In genomic region chr17:50423553-50424159, GRCh38 we compare ENCODE assay signal across 1 cellular context.
TF ChIP-seq lines count a peak whose summit lies in the region.

No MANE protein-coding gene starts in this region.

TF ChIP-seq in HepG2, 621 proteins besides CTCF, POLR2A, EP300 and RAD21 (continued from another document and continues in another):
- no peak for TF ChIP-seq ZNF142 (CRISPR knock-in tag; IDR thresholded peaks at IDR 0.05)
- no peak for TF ChIP-seq ARNT (IDR thresholded peaks at IDR 0.05)
- TF ChIP-seq U2AF1 (optimal IDR thresholded peaks at IDR 0.05; ENCODE audit: low read depth, low read length), result no peak
- 0 out of 2 replicates have a peak, but pooled peaks have one; percentile 83 for TF ChIP-seq ZNF570 (CRISPR knock-in tag; IDR thresholded peaks at IDR 0.05; ENCODE audit: borderline replicate concordance)
- no peak for TF ChIP-seq ATF7 (IDR thresholded peaks at IDR 0.05)
- no peak for TF ChIP-seq ATF7 (CRISPR knock-in tag; IDR thresholded peaks at IDR 0.05)
- TF ChIP-seq ZEB1 (IDR thresholded peaks at IDR 0.05; ENCODE audit: insufficient replicate concordance, low read depth), result no peak
- TF ChIP-seq TBX3 (IDR thresholded peaks at IDR 0.05; ENCODE audit: borderline replicate concordance), result peak; percentile 32; the same call in 1 of the 2 replicates
- TF ChIP-seq ZBTB44 (CRISPR knock-in tag; IDR thresholded peaks at IDR 0.05), result no peak
- no peak for TF ChIP-seq SMARCE1 (IDR thresholded peaks at IDR 0.05; ENCODE audit: borderline replicate concordance)
- TF ChIP-seq ZNF180 (CRISPR knock-in tag; IDR thresholded peaks at IDR 0.05; ENCODE audit: borderline replicate concordance, low read depth), result no peak
- TF ChIP-seq JUND (CRISPR knock-in tag; IDR thresholded peaks at IDR 0.05), result 0 out of 2 replicates have a peak, but pooled peaks have one; percentile 62
- no peak for TF ChIP-seq ZNF207 (IDR thresholded peaks at IDR 0.05; ENCODE audit: borderline replicate concordance)
- 0 out of 2 replicates have a peak, but pooled peaks have one; percentile 40 for TF ChIP-seq ZNF354B (CRISPR knock-in tag; IDR thresholded peaks at IDR 0.05)
- no peak for TF ChIP-seq ZNF367 (CRISPR knock-in tag; IDR thresholded peaks at IDR 0.05; ENCODE audit: borderline replicate concordance)
- TF ChIP-seq ZNF577 (CRISPR knock-in tag; IDR thresholded peaks at IDR 0.05; ENCODE audit: borderline replicate concordance, low read depth), result peak; percentile 31; the same call in 1 of the 2 replicates
- peak; percentile 55; the same call in 1 of the 2 replicates for TF ChIP-seq KMT2B (CRISPR knock-in tag; IDR thresholded peaks at IDR 0.05)
- peak; percentile 40; the same call in 1 of the 2 replicates for TF ChIP-seq ZNF3 (CRISPR knock-in tag; IDR thresholded peaks at IDR 0.05)
- no peak for TF ChIP-seq HOXA7 (CRISPR knock-in tag; IDR thresholded peaks at IDR 0.05)
- peak; percentile 100 for TF ChIP-seq ONECUT2 (CRISPR knock-in tag; IDR thresholded peaks at IDR 0.05)
- TF ChIP-seq, protein P1, sequence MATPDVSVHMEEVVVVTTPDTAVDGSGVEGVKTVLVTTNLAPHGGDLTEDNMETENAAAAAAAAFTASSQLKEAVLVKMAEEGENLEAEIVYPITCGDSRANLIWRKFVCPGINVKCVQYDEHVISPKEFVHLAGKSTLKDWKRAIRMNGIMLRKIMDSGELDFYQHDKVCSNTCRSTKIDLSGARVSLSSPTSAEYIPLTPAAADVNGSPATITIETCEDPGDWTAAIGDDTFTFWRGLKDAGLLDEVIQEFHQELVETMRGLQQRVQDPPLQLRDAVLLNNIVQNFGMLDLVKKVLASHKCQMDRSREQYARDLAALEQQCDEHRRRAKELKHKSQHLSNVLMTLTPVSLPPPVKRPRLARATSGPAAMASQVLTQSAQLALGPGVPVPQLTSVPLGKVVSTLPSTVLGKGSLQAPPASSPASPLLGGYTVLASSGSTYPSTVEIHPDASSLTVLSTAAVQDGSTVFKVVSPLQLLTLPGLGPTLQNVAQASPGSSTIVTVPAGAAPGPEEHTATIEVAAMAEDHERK (CRISPR knock-in tag; IDR thresholded peaks at IDR 0.05; ENCODE audit: low read depth), result no peak
- TF ChIP-seq IKZF1 (IDR thresholded peaks at IDR 0.05), result no peak
- no peak for TF ChIP-seq XRCC5 (optimal IDR thresholded peaks at IDR 0.05; ENCODE audit: low read length)
- peak; percentile 82 for TF ChIP-seq HOMEZ (CRISPR knock-in tag; IDR thresholded peaks at IDR 0.05; ENCODE audit: low read depth)
- TF ChIP-seq, protein P2, sequence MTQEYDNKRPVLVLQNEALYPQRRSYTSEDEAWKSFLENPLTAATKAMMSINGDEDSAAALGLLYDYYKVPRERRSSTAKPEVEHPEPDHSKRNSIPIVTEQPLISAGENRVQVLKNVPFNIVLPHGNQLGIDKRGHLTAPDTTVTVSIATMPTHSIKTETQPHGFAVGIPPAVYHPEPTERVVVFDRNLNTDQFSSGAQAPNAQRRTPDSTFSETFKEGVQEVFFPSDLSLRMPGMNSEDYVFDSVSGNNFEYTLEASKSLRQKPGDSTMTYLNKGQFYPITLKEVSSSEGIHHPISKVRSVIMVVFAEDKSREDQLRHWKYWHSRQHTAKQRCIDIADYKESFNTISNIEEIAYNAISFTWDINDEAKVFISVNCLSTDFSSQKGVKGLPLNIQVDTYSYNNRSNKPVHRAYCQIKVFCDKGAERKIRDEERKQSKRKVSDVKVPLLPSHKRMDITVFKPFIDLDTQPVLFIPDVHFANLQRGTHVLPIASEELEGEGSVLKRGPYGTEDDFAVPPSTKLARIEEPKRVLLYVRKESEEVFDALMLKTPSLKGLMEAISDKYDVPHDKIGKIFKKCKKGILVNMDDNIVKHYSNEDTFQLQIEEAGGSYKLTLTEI (CRISPR knock-in tag; conservative IDR thresholded peaks at IDR 0.05), result no peak
- TF ChIP-seq, protein P3, sequence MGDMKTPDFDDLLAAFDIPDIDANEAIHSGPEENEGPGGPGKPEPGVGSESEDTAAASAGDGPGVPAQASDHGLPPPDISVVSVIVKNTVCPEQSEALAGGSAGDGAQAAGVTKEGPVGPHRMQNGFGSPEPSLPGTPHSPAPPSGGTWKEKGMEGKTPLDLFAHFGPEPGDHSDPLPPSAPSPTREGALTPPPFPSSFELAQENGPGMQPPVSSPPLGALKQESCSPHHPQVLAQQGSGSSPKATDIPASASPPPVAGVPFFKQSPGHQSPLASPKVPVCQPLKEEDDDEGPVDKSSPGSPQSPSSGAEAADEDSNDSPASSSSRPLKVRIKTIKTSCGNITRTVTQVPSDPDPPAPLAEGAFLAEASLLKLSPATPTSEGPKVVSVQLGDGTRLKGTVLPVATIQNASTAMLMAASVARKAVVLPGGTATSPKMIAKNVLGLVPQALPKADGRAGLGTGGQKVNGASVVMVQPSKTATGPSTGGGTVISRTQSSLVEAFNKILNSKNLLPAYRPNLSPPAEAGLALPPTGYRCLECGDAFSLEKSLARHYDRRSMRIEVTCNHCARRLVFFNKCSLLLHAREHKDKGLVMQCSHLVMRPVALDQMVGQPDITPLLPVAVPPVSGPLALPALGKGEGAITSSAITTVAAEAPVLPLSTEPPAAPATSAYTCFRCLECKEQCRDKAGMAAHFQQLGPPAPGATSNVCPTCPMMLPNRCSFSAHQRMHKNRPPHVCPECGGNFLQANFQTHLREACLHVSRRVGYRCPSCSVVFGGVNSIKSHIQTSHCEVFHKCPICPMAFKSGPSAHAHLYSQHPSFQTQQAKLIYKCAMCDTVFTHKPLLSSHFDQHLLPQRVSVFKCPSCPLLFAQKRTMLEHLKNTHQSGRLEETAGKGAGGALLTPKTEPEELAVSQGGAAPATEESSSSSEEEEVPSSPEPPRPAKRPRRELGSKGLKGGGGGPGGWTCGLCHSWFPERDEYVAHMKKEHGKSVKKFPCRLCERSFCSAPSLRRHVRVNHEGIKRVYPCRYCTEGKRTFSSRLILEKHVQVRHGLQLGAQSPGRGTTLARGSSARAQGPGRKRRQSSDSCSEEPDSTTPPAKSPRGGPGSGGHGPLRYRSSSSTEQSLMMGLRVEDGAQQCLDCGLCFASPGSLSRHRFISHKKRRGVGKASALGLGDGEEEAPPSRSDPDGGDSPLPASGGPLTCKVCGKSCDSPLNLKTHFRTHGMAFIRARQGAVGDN (CRISPR knock-in tag; IDR thresholded peaks at IDR 0.05), result no peak; the same call in 1 of the 2 replicates
- peak in 1 of 2 experiments; percentile 27; a peak in 1 of 4 replicates for TF ChIP-seq HMGXB4 (CRISPR knock-in tag; IDR thresholded peaks at IDR 0.05; ENCODE audit: borderline replicate concordance in 1 of 2, low read depth in 1 of 2)
- no peak for TF ChIP-seq GZF1 (CRISPR knock-in tag; IDR thresholded peaks at IDR 0.05)
- peak; percentile 29; the same call in 1 of the 2 replicates for TF ChIP-seq ETV5 (CRISPR knock-in tag; IDR thresholded peaks at IDR 0.05; ENCODE audit: borderline replicate concordance)
- TF ChIP-seq IRF2 (CRISPR knock-in tag; IDR thresholded peaks at IDR 0.05), result peak; percentile 81
- peak; percentile 32; the same call in 1 of the 2 replicates for TF ChIP-seq ZNF580 (CRISPR knock-in tag; IDR thresholded peaks at IDR 0.05; ENCODE audit: borderline replicate concordance, low read depth)
- no peak for TF ChIP-seq ZNF615 (CRISPR knock-in tag; IDR thresholded peaks at IDR 0.05; ENCODE audit: borderline replicate concordance)
- peak; percentile 60 for TF ChIP-seq GATAD1 (CRISPR knock-in tag; IDR thresholded peaks at IDR 0.05)
- no peak for TF ChIP-seq MTA3 (CRISPR knock-in tag; IDR thresholded peaks at IDR 0.05)
- no peak for TF ChIP-seq ZSCAN21 (CRISPR knock-in tag; IDR thresholded peaks at IDR 0.05; ENCODE audit: borderline replicate concordance)
- TF ChIP-seq ZNF572 (CRISPR knock-in tag; IDR thresholded peaks at IDR 0.05), result no peak
- TF ChIP-seq ZSCAN12 (CRISPR knock-in tag; IDR thresholded peaks at IDR 0.05), result no peak
- TF ChIP-seq, protein P4, sequence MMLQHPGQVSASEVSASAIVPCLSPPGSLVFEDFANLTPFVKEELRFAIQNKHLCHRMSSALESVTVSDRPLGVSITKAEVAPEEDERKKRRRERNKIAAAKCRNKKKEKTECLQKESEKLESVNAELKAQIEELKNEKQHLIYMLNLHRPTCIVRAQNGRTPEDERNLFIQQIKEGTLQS (CRISPR knock-in tag; IDR thresholded peaks at IDR 0.05), result no peak
- no peak for TF ChIP-seq NONO (IDR thresholded peaks at IDR 0.05)
- no peak for TF ChIP-seq NONO (CRISPR knock-in tag; conservative IDR thresholded peaks at IDR 0.05)
- TF ChIP-seq TGIF2 (CRISPR knock-in tag; IDR thresholded peaks at IDR 0.05), result 0 out of 2 replicates have a peak, but pooled peaks have one; percentile 63
